ENCODE assay signal across 8 cellular contexts in genomic region chr5:96344678-96345612, GRCh38.
DNase-seq lines count a peak whose midpoint lies in the region; ATAC-seq and TF ChIP-seq lines count a peak whose summit lies in the region.

No MANE protein-coding gene starts in this region.

- peaks cover 3 to 19% (median 7%) of the 10 kb centered on the region in 5 donors for H3K27me3 Mint-ChIP-seq in naive thymus-derived CD8-positive, alpha-beta T cell

- no peaks in the 10 kb centered on the region for H3K9me3 ChIP-seq in BE2C

- H3K4me3 ChIP-seq in BE2C (ENCODE audit: low read depth, low read length) = no peak overlapping the region
- H3K4me3 ChIP-seq in epithelial cell of proximal tubule (ENCODE audit: low read depth, low read length) = no peak overlapping the region

- peak overlapping the region in 6 of 10 donors; percentile 2 to 64 (median 25) for H3K4me3 Mint-ChIP-seq in naive thymus-derived CD8-positive, alpha-beta T cell

- peak overlapping the region in 2 of 10 donors; percentile 0 to 5 for H3K27ac Mint-ChIP-seq in naive thymus-derived CD8-positive, alpha-beta T cell

- no peaks in the 10 kb centered on the region for H3K4me1 ChIP-seq in BE2C

- peaks cover 9 to 15% (median 14%) of the 10 kb centered on the region in 4 donors for H3K4me1 Mint-ChIP-seq in naive thymus-derived CD8-positive, alpha-beta T cell

- TF ChIP-seq CTCF in BE2C (IDR thresholded peaks at IDR 0.05; ENCODE audit: low read depth, low read length) (peak; percentile 65), epithelial cell of proximal tubule (conservative IDR thresholded peaks at IDR 0.05; ENCODE audit: low read depth, low read length) (peak; percentile 69)

- POLR2A ChIA-PET in naive thymus-derived CD8-positive, alpha-beta T cell (lab: Charles Lee) = interaction anchor here (1.3 kb wide), 1 partner anchor 257 kb away, joined by 4 read pairs; no protein-coding TSS in a partner anchor

- H3K9me3 Mint-ChIP-seq in naive thymus-derived CD8-positive, alpha-beta T cell = no peaks in the 10 kb centered on the region

- peak; percentile 95 for ATAC-seq in GM18498 (IDR thresholded peaks at IDR 0.05; ENCODE audit: unreplicated experiment)
- ATAC-seq in HG02642 (IDR thresholded peaks at IDR 0.05; ENCODE audit: poor library complexity, unreplicated experiment) = peak; percentile 92
- ATAC-seq in SK-N-SH treated with all-trans-retinoic acid at 6 μM for 48 hours = peak; percentile 100
- peak; percentile 91 to 94 for ATAC-seq in naive thymus-derived CD8-positive, alpha-beta T cell

- H3K36me3 Mint-ChIP-seq in naive thymus-derived CD8-positive, alpha-beta T cell = no peaks in the 10 kb centered on the region

- peak; percentile 38 for DNase-seq in BE2C
- DNase-seq in NCI-H1092 treated with DMSO at 0.1 percent for 48 hours (lab: John Stamatoyannopoulos, UW) = peak; percentile 79
- no peak for DNase-seq in epithelial cell of proximal tubule (ENCODE audit: low read depth)
- peak in 6 of 10 donors; percentile 20 to 55 (median 39) for DNase-seq in naive thymus-derived CD8-positive, alpha-beta T cell
- no peak for DNase-seq in stimulated activated CD4-positive, alpha-beta T cell treated with anti-CD3 and anti-CD28 coated beads, Interleukin-2, amount 100 ng/mL, for 48 hours

- no peaks in the 10 kb centered on the region for H3K27me3 ChIP-seq in BE2C

- H3K36me3 ChIP-seq in BE2C = no peaks in the 10 kb centered on the region

TF ChIP-seq in SK-N-SH treated with all-trans-retinoic acid at 6 μM for 48 hours, 23 proteins besides CTCF, POLR2A, EP300 and RAD21:
- no peak for TF ChIP-seq SNAI2 (CRISPR knock-in tag; IDR thresholded peaks at IDR 0.05)
- TF ChIP-seq ARNTL (CRISPR knock-in tag; IDR thresholded peaks at IDR 0.05; ENCODE audit: borderline replicate concordance, low read depth) = no peak
- TF ChIP-seq BACH2 (CRISPR knock-in tag; IDR thresholded peaks at IDR 0.05; ENCODE audit: borderline replicate concordance) = no peak
- no peak for TF ChIP-seq ZC3H10 (CRISPR knock-in tag; IDR thresholded peaks at IDR 0.05)
- no peak for TF ChIP-seq ZFP30 (CRISPR knock-in tag; IDR thresholded peaks at IDR 0.05)
- TF ChIP-seq TOX (CRISPR knock-in tag; IDR thresholded peaks at IDR 0.05; ENCODE audit: borderline replicate concordance) = no peak
- no peak for TF ChIP-seq ZNF565 (CRISPR knock-in tag; conservative IDR thresholded peaks at IDR 0.05; ENCODE audit: low read depth)
- TF ChIP-seq TSHZ2 (CRISPR knock-in tag; IDR thresholded peaks at IDR 0.05) = no peak
- no peak for TF ChIP-seq ZFP3 (CRISPR knock-in tag; IDR thresholded peaks at IDR 0.05)
- no peak for TF ChIP-seq ZNF70 (CRISPR knock-in tag; IDR thresholded peaks at IDR 0.05)
- no peak for TF ChIP-seq PPARA (CRISPR knock-in tag; IDR thresholded peaks at IDR 0.05; ENCODE audit: borderline replicate concordance)
- TF ChIP-seq OSR1 (CRISPR knock-in tag; IDR thresholded peaks at IDR 0.05) = no peak
TF ChIP-seq in SK-N-SH treated with all-trans-retinoic acid at 6 μM for 48 hours: peak in this region for 0.

Comparison
In these comparisons a context has a peak if more than half of its experiments do, and no peak if none do; other contexts are left out.
1. DNase-seq: peak in BE2C (single experiment), NCI-H1092 treated with DMSO at 0.1 percent for 48 hours (single experiment) and naive thymus-derived CD8-positive, alpha-beta T cell (6 of 10); none in epithelial cell of proximal tubule (single experiment) and stimulated activated CD4-positive, alpha-beta T cell treated with anti-CD3 and anti-CD28 coated beads, Interleukin-2, amount 100 ng/mL, for 48 hours (0 of 2).
2. Peak in every context shown above with its lines, with median percentiles within 50 percentile points of each other: ATAC-seq.